ENCODE assay signal across 11 cellular contexts in the genomic region with DNA sequence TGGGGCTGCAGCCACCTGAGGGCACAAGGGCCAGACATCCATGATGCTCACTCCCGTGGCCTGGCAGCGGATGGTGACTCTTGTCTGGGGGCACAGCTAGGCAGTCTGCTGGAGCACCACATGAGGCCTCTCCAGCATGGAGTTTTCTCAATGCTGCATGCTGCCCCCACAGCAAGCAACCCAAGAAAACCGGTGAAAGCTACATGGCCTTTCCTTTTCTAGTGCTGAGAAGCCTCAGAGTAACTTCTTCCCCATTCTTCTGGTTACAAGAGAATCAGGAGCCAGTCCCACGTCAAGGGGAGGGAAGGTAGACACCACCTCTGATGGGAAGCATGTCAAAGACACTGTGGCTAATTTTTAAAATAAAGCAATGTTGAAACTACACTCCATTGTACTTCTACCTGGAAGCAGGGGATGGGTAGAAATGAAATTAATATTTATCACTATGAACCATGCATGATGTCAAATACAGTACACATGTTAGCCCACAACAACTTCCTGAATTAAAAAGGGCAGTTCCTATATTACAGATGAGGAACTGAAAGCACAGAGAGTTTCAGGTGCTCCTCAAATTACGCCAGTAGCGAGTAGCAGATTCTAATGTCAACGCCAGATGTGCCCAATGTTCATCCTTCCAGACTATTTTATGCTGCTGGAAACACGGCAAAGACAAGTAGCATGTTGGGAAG.
DNase-seq lines count a peak whose midpoint lies in the region; ATAC-seq and TF ChIP-seq lines count a peak whose summit lies in the region.
"Had no signal": no experiment of that assay in that cellular context is flagged by ENCODE, and none has a peak within 500 bp of the region (broad histone marks: within the 10 kb centered on the region; RNA-seq: fewer than 3 reads in every experiment).

No MANE protein-coding gene starts in this region.

- intact Hi-C loops in lower lobe of right lung (cut with DNase I) = loop anchor here (10.0 kb wide), 1 partner anchor 1929 kb away; no protein-coding TSS in a partner anchor

- H3K9me3 Mint-ChIP-seq in activated naive CD8-positive, alpha-beta T cell treated with anti-CD3 and anti-CD28 coated beads for 36 hours = no peaks in the 10 kb centered on the region
- H3K9me3 Mint-ChIP-seq: type B pancreatic cell had no signal

- TF ChIP-seq CTCF in lower lobe of right lung (IDR thresholded peaks at IDR 0.05) = no peak

- no peaks in the 10 kb centered on the region for H3K9me3 ChIP-seq in lower lobe of right lung

- H3K27ac ChIP-seq in lower lobe of right lung = no peak overlapping the region

- peaks cover 8% of the 10 kb centered on the region for H3K27me3 ChIP-seq in lower lobe of right lung (ENCODE audit: low read depth)

- no peak overlapping the region for H3K4me3 ChIP-seq in lower lobe of right lung

- H3K4me1 Mint-ChIP-seq in activated naive CD8-positive, alpha-beta T cell treated with anti-CD3 and anti-CD28 coated beads for 36 hours = no peaks in the 10 kb centered on the region

- H3K27ac Mint-ChIP-seq in activated naive CD8-positive, alpha-beta T cell treated with anti-CD3 and anti-CD28 coated beads for 36 hours = no peak overlapping the region
- H3K27ac Mint-ChIP-seq: type B pancreatic cell had no signal

- no peaks in the 10 kb centered on the region for H3K36me3 ChIP-seq in lower lobe of right lung

- peak; percentile 99 for ATAC-seq in GM18907 (IDR thresholded peaks at IDR 0.05; ENCODE audit: unreplicated experiment)
- peak; percentile 99 for ATAC-seq in HG02623 (IDR thresholded peaks at IDR 0.05; ENCODE audit: unreplicated experiment)
- peak; percentile 97 for ATAC-seq in HG03521 (IDR thresholded peaks at IDR 0.05; ENCODE audit: unreplicated experiment)
- peak; percentile 37 to 51 for ATAC-seq in lower lobe of right lung

- DNase-seq in lower lobe of right lung = no peak
- DNase-seq in HUDEP-2 (lab: John Stamatoyannopoulos, UW; ENCODE audit: unreplicated experiment in 76 of 76) = no peak
- no peak for DNase-seq in EL
- DNase-seq in hypothalamus (lab: John Stamatoyannopoulos, UW) = no peak
- DNase-seq in activated naive CD8-positive, alpha-beta T cell treated with anti-CD3 and anti-CD28 coated beads for 36 hours = no peak
- DNase-seq: activated CD4-positive, alpha-beta T cell treated with anti-CD3 and anti-CD28 coated beads for 48 hours; DMS79 treated with DMSO at 0.1 percent for 48 hours had no signal

- H3K4me3 Mint-ChIP-seq in activated naive CD8-positive, alpha-beta T cell treated with anti-CD3 and anti-CD28 coated beads for 36 hours = no peak overlapping the region
- H3K4me3 Mint-ChIP-seq: type B pancreatic cell had no signal

- H3K4me1 ChIP-seq in lower lobe of right lung = no peaks in the 10 kb centered on the region

- H3K27me3 Mint-ChIP-seq in activated naive CD8-positive, alpha-beta T cell treated with anti-CD3 and anti-CD28 coated beads for 36 hours = peaks cover 15% of the 10 kb centered on the region

- no peaks in the 10 kb centered on the region for H3K36me3 Mint-ChIP-seq in activated naive CD8-positive, alpha-beta T cell treated with anti-CD3 and anti-CD28 coated beads for 36 hours
- H3K36me3 Mint-ChIP-seq: type B pancreatic cell had no signal

Comparison
In these comparisons a context has a peak if more than half of its experiments do, and no peak if none do; other contexts are left out.
1. ATAC-seq: peak in every context shown above with its lines; median percentile 99 in GM18907; 99 in HG02623; 97 in HG03521; 44 in lower lobe of right lung.